ENCODE assay signal across 7 cellular contexts in the genomic region with DNA sequence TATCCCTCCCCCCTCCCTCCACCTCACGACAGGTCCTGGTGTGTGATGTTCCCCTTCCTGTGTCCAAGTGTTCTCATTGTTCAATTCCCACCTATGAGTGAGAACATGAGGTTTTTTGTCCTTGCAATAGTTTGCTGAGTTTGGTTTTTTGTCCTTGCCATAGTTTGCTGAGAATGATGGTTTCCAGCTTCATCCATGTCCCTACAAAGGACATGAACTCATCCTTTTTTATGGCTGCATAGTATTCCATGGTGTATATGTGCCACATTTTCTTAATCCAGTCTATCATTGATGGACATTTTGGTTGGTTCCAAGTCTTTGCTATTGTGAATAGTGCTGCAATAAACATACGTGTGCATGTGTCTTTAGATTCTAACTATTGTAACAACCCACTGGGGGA. TPM values are rescaled to one million over a fixed set of nuclear protein-coding genes. Genes with fewer than 3 reads are reported as not detected.
"Had no signal": no experiment of that assay in that cellular context is flagged by ENCODE, and none has a peak within 500 bp of the region (broad histone marks: within the 10 kb centered on the region; RNA-seq: fewer than 3 reads in every experiment).

No MANE protein-coding gene starts in this region.

RNA-seq across cellular contexts. Expression of a gene that starts 5.2 kb away (rescaled TPM):
- total RNA-seq: GM23248, GM23338, H1, H4, H7, H9, HFFc6 had no signal
- polyA plus RNA-seq: GM23248, GM23338, H1 had no signal

RNA-seq across cellular contexts. Expression of a gene that starts 43.6 kb away (rescaled TPM):
- total RNA-seq: H4 had no signal
